8 cellular contexts compared by ENCODE assay signal in the genomic region with DNA sequence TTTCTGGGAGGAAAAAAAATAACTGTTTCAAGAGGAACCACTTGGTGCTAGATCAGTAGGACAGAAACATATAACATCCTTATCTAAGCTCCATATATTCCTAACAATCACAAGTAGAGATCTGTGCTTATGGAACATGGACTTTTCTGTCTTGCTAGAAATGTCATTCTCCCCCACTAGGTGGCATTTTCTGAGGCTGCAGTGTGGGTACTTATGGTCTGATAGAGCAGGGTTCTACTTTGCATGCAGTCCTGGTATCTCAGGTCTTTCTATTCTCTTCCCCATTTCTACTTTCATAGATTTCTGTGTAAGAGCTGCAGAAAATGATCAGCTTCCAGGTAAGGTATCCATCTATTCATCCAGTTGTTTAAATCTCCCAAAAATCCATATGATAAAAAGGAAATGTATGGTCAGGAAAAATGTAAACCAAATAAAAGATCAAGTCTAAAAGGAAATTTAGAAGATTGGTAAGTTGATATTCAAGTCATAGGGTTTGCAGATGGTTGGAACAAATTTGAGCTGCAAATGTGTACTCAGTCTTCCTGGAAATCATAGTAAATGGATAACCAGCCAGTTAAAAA. TPM values are rescaled to one million over a fixed set of nuclear protein-coding genes. Genes with fewer than 3 reads are reported as not detected.
A peak's percentile ranks its signal among the peaks of the same experiment; 100 is the strongest.
DNase-seq lines count a peak whose midpoint lies in the region; ATAC-seq and TF ChIP-seq lines count a peak whose summit lies in the region.

No MANE protein-coding gene starts in this region.

- H4K20me1 ChIP-seq in OCI-LY1 (ENCODE audit: insufficient read depth, low read length), result no peaks in the 10 kb centered on the region

- no peak overlapping the region for H2AFZ ChIP-seq in OCI-LY1 (ENCODE audit: low read length)

- intact Hi-C loops in left colon (cut with DNase I, micrococcal nuclease) (no loop called here), tibial artery (cut with DNase I; ENCODE audit: low total_unique reads) (no loop called here)

- H3K9me3 ChIP-seq in HUES64 (ENCODE audit: insufficient read depth, low read depth, low read length) (no peaks in the 10 kb centered on the region), OCI-LY1 (ENCODE audit: low read length) (peaks cover 2% of the 10 kb centered on the region; the same call in 1 of the 2 replicates), tibial artery (no peaks in the 10 kb centered on the region)

- H3F3A ChIP-seq in OCI-LY1 (ENCODE audit: insufficient read depth, low read length), result no peaks in the 10 kb centered on the region

- no peaks in the 10 kb centered on the region for H3K9me2 ChIP-seq in OCI-LY1 (ENCODE audit: low read depth, low read length)

- TF ChIP-seq CTCF in OCI-LY1 (IDR thresholded peaks at IDR 0.05; ENCODE audit: low read length), result peak; percentile 76
- TF ChIP-seq CTCF in astrocyte of the cerebellum (IDR thresholded peaks at IDR 0.05; ENCODE audit: low read depth, low read length, missing control alignments), result peak; percentile 65
- TF ChIP-seq CTCF in tibial artery (IDR thresholded peaks at IDR 0.05), result peak; percentile 43 to 48

- ATAC-seq in left colon, result peak; percentile 53

- DNase-seq in activated CD4-positive, alpha-beta T cell treated with anti-CD3 and anti-CD28 coated beads for 48 hours, result peak; percentile 52
- DNase-seq in activated CD4-positive, alpha-beta T cell treated with anti-CD3 and anti-CD28 coated beads for 1 hour, result no peak
- no peak for DNase-seq in astrocyte of the cerebellum (ENCODE audit: low read depth)
- peak in 1 of 2 donors; percentile 8 for DNase-seq in left colon
- DNase-seq in tibial artery, result no peak
- DNase-seq in central memory CD4-positive, alpha-beta T cell, result no peak

- H3K36me3 ChIP-seq in HUES64 (ENCODE audit: insufficient read depth, low read length), result no peaks in the 10 kb centered on the region; the same call in 1 of the 2 replicates
- peaks cover 15% of the 10 kb centered on the region for H3K36me3 ChIP-seq in OCI-LY1 (ENCODE audit: insufficient read depth, low read length)
- H3K36me3 ChIP-seq in tibial artery, result peaks cover 0 to 6% (median 0%) of the 10 kb centered on the region in 3 donors

- H3K27ac ChIP-seq in HUES64 (ENCODE audit: low read depth, low read length) (no peak overlapping the region), OCI-LY1 (ENCODE audit: low read depth, low read length, poor library complexity, severe bottlenecking) (peak overlapping the region; percentile 14), tibial artery (no peak overlapping the region)

- no peak overlapping the region for H3K9ac ChIP-seq in HUES64 (ENCODE audit: low read depth, low read length)
- H3K9ac ChIP-seq in OCI-LY1 (ENCODE audit: low read length), result peak overlapping the region; percentile 66

- H3K4me2 ChIP-seq in OCI-LY1 (ENCODE audit: low read length), result peak overlapping the region; percentile 86

- H3K4me3 ChIP-seq in HUES64 (ENCODE audit: low read length) (peak overlapping the region; percentile 72; the same call in 1 of the 2 replicates), OCI-LY1 (ENCODE audit: low read depth, low read length, poor library complexity, severe bottlenecking) (peak overlapping the region; percentile 76), astrocyte of the cerebellum (ENCODE audit: low read depth, low read length) (no peak overlapping the region), tibial artery (no peak overlapping the region)

- H3K79me2 ChIP-seq in OCI-LY1 (ENCODE audit: insufficient read depth, low read length), result no peaks in the 10 kb centered on the region

- no peaks in the 10 kb centered on the region for H3K27me3 ChIP-seq in HUES64 (ENCODE audit: insufficient read depth, low read length)
- no peaks in the 10 kb centered on the region for H3K27me3 ChIP-seq in OCI-LY1 (ENCODE audit: insufficient read depth, low read length)
- no peaks in the 10 kb centered on the region for H3K27me3 ChIP-seq in tibial artery

- in situ Hi-C loops in astrocyte of the cerebellum (cut with HindIII; ENCODE audit: low sequenced_read_pairs), result no loop called here

- H3K4me1 ChIP-seq in HUES64 (ENCODE audit: insufficient read depth, low read length) (no peaks in the 10 kb centered on the region), OCI-LY1 (ENCODE audit: insufficient read depth, low read length, severe bottlenecking) (peaks cover 21% of the 10 kb centered on the region), tibial artery (peaks cover 0 to 16% (median 8%) of the 10 kb centered on the region in 4 donors)

RNA-seq across cellular contexts. Expression of gene ZNF684, which starts 1.5 kb away (rescaled TPM):
- 4.3 TPM for polyA plus RNA-seq in HUES64 (2013, experiment 1 of 2)
- 4.6 TPM for polyA plus RNA-seq in HUES64 (2013, experiment 2 of 2)
- total RNA-seq in left colon, result 1 to 10 TPM; 5.2 to 8.3 TPM

RNA-seq across cellular contexts. Expression of gene EXO5, which starts 24.4 kb away (rescaled TPM):
- 7.2 TPM for polyA plus RNA-seq in HUES64 (2013, experiment 1 of 2)
- 6.8 TPM for polyA plus RNA-seq in HUES64 (2013, experiment 2 of 2)
- total RNA-seq in left colon, result 1 to 10 TPM; 4.7 to 5.4 TPM

RNA-seq across cellular contexts. Expression of gene ZFP69, which starts 55.8 kb away (rescaled TPM):
- polyA plus RNA-seq in HUES64 (2013, experiment 1 of 2), result 3.5 TPM
- polyA plus RNA-seq in HUES64 (2013, experiment 2 of 2), result 3.4 TPM
- total RNA-seq in left colon, result 1 to 10 TPM; 2.5 to 2.6 TPM

Comparison
In these comparisons a context has a peak if more than half of its experiments do, and no peak if none do; other contexts are left out.
1. H3K4me3 ChIP-seq: peak in HUES64 (single experiment) and OCI-LY1 (single experiment); none in astrocyte of the cerebellum (single experiment) and tibial artery (0 of 2).
2. Peak in every context shown above with its lines, with median percentiles within 50 percentile points of each other: CTCF ChIP-seq.